In the genomic region with DNA sequence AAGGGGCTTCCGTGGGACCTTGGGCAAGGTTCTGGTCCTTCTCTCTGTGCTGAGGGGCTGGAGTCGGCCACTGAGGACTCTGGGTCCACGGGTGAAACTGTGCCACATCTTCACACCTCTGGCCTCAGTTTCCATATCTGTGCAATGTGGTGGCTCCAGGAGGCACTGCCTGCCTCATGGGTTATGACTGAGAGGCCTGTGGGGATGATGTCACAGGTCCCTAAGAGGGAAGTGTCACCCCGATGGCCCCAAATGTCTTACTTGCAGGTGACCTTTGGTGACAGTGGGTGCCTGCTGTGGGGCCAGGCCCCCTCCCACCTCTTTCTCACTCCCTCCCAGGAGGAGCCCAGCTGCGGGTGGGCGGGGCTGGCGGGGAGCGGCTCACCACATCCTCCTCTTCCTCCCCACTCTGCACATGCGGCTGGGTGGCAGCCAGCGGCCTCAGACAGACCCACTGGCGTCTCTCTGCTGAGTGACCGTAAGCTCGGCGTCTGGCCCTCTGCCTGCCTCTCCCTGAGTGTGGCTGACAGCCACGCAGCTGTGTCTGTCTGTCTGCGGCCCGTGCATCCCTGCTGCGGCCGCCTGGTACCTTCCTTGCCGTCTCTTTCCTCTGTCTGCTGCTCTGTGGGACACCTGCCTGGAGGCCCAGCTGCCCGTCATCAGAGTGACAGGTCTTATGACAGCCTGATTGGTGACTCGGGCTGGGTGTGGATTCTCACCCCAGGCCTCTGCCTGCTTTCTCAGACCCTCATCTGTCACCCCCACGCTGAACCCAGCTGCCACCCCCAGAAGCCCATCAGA, we compare ENCODE assay signal across 8 cellular contexts. TPM values are rescaled to one million over a fixed set of nuclear protein-coding genes. Genes with fewer than 3 reads are reported as not detected.
DNase-seq lines count a peak whose midpoint lies in the region; ATAC-seq and TF ChIP-seq lines count a peak whose summit lies in the region.

A gene (plus strand): TSS at position 407 of the 801 bp plus-strand sequence. CDS start 27,898 bp downstream, outside the sequence.

- POLR2A ChIA-PET in Panc1 (lab: Charles Lee) = no interaction called here

- no TSS peak for BruUV-seq in Panc1 (replicated peaks; lab: Mats Ljungman, UMichigan)

- CTCF ChIA-PET in Panc1 (lab: Charles Lee) = no interaction called here

- H3K36me3 ChIP-seq in Panc1 (ENCODE audit: control insufficient read depth, insufficient read depth, low read length) = no peaks in the 10 kb centered on the region
- H3K36me3 ChIP-seq in heart left ventricle = no peaks in the 10 kb centered on the region

- H3K27ac ChIP-seq in Panc1 (ENCODE audit: low read length) (no peak within 1 kb of the TSS), heart left ventricle (peak within 1 kb of the TSS in 1 of 12 donors; percentile 71)

- DNase-seq in A172 (ENCODE audit: low spot score) (peak; percentile 91), Panc1 (ENCODE audit: low read depth, low spot score) (no peak), activated T-helper 1 cell treated with Interleukin-2 at 50 U/mL for 16 hours (ENCODE audit: low read depth) (peak; percentile 87), heart left ventricle (peak; percentile 70 to 90 (median 81)), NCI-H187 treated with DMSO at 0.1 percent for 48 hours (lab: John Stamatoyannopoulos, UW) (no peak)
- DNase-seq in stimulated activated CD4-positive, alpha-beta T cell treated with anti-CD3 and anti-CD28 coated beads, Interleukin-4, amount 100 ng/mL, for 24 hours = peak; percentile 81

- TF ChIP-seq POLR2A in heart left ventricle (IDR thresholded peaks at IDR 0.05) = no peak

- WGBS in heart left ventricle, 4 donors = 13 to 20% (median 18%) methylated on average over 12 to 23 of the region's 23 CpGs

- in situ Hi-C loops in Panc1 (cut with HindIII; ENCODE audit: low pct_unique_long_range_greater_than_20kb, low sequenced_read_pairs) = no loop called here

- H3K4me3 ChIP-seq in Panc1 (ENCODE audit: low read depth in 2 of 2, low read length in 2 of 2) (no peak within 1 kb of the TSS), heart left ventricle (peak within 1 kb of the TSS in 7 of 12 donors; percentile 0 to 61 (median 15))

- no peak for TF ChIP-seq CTCF in Panc1 (IDR thresholded peaks at IDR 0.05)
- TF ChIP-seq CTCF in heart left ventricle (IDR thresholded peaks at IDR 0.05) = no peak

- H3K27me3 ChIP-seq in Panc1 (ENCODE audit: control insufficient read depth, insufficient read depth, low read length) (no peaks in the 10 kb centered on the region; the same call in 1 of the 2 replicates), heart left ventricle (peaks cover 0 to 23% (median 2%) of the 10 kb centered on the region in 9 donors)

- intact Hi-C loops in Panc1 (cut with micrococcal nuclease; ENCODE audit: unreplicated experiment) (no loop called here), heart left ventricle (cut with DNase I) (no loop called here)

- ATAC-seq in GM18873 (IDR thresholded peaks at IDR 0.05; ENCODE audit: low FRiP score, unreplicated experiment) = peak; percentile 48
- peak; percentile 47 for ATAC-seq in HG03095 (IDR thresholded peaks at IDR 0.05; ENCODE audit: unreplicated experiment)
- ATAC-seq in Panc1 = peak; percentile 64
- peak; percentile 43 to 86 (median 84) for ATAC-seq in heart left ventricle

- no peaks in the 10 kb centered on the region for H3K9me3 ChIP-seq in Panc1 (ENCODE audit: control insufficient read depth, insufficient read depth, low read depth, low read length)
- H3K9me3 ChIP-seq in heart left ventricle = peaks cover 0 to 1% (median 0%) of the 10 kb centered on the region in 12 donors

- no peaks in the 10 kb centered on the region for H3K4me1 ChIP-seq in Panc1 (ENCODE audit: control insufficient read depth, insufficient read depth, low read length)
- H3K4me1 ChIP-seq in heart left ventricle = peaks cover 0 to 75% (median 11%) of the 10 kb centered on the region in 12 donors

RNA-seq across cellular contexts. Expression of the gene that starts here (rescaled TPM):
- total RNA-seq in A172 (2014; rRNA removed; shearing (Covaris generic)) = 1.3 and 6.6 TPM in 2 replicates
- total RNA-seq in Panc1 (2021; ENCODE audit: unreplicated experiment) (0.10 TPM), heart left ventricle (1 to 10 TPM in 2 of 9 donors, under 1 TPM in 6, not detected in 1; 0.12 to 6.0 (median 0.35) TPM)
- polyA plus RNA-seq in Panc1 (2012; ENCODE audit: insufficient read length) = 0.07 TPM
- polyA plus RNA-seq in heart left ventricle = under 1 TPM; 0.04 to 0.10 TPM

Comparison
In these comparisons a context has a peak if more than half of its experiments do, and no peak if none do; other contexts are left out.
1. Peak in ATAC-seq in Panc1; RNA of the gene not detected or under 1 TPM.
2. DNase-seq: peak in A172 (single experiment), activated T-helper 1 cell treated with Interleukin-2 at 50 U/mL for 16 hours (single experiment), heart left ventricle (5 of 5) and stimulated activated CD4-positive, alpha-beta T cell treated with anti-CD3 and anti-CD28 coated beads, Interleukin-4, amount 100 ng/mL, for 24 hours (single experiment); none in Panc1 (single experiment) and NCI-H187 treated with DMSO at 0.1 percent for 48 hours (single experiment).
3. H3K4me3 ChIP-seq: peak in heart left ventricle (7 of 12); none in Panc1 (0 of 2).
4. Peak in every context shown above with its lines, with median percentiles within 50 percentile points of each other: ATAC-seq.